In genomic region chr1:200231787-200232222, GRCh38 we compare ENCODE assay signal across 19 cellular contexts.
DNase-seq lines count a peak whose midpoint lies in the region; ATAC-seq and TF ChIP-seq lines count a peak whose summit lies in the region.
"Had no signal": no experiment of that assay in that cellular context is flagged by ENCODE, and none has a peak within 500 bp of the region (broad histone marks: within the 10 kb centered on the region; RNA-seq: fewer than 3 reads in every experiment).

No MANE protein-coding gene starts in this region.

- intact Hi-C loops in mammary epithelial cell (cut with micrococcal nuclease), result no loop called here
- intact Hi-C loops in mucosa of descending colon (cut with DNase I, micrococcal nuclease), result no loop called here

- ATAC-seq in mucosa of descending colon, result no peak
- no peak for ATAC-seq in GM21786 (IDR thresholded peaks at IDR 0.05; ENCODE audit: unreplicated experiment)

- no peak overlapping the region; a peak in 1 of 20 replicates for H3K4me3 ChIP-seq in BLaER1 treated with 17β-estradiol and CSF1 and Interleukin-3, amounts not matched to agents 10 nM and 100 nM
- no peak overlapping the region for H3K4me3 ChIP-seq in NB4 (ENCODE audit: low read depth, low read length)
- H3K4me3 ChIP-seq in mammary epithelial cell (replicated peaks in 1 of 3; ENCODE audit: insufficient read depth in 1 of 3, low read depth in 2 of 3, low read length in 3 of 3), result no peak overlapping the region
- H3K4me3 ChIP-seq in mucosa of descending colon, result no peak overlapping the region
- H3K4me3 ChIP-seq: PC-9, stomach had no signal

- 77% methylated on average over 1 of the region's 1 CpG for WGBS in mammary epithelial cell (ENCODE audit: low coverage, missing lambda C conversion rate)

- in situ Hi-C loops in mammary epithelial cell (cut with MboI; ENCODE audit: low sequenced_read_pairs in 2 of 2), result no loop called here

- no peak for TF ChIP-seq POLR2A in NB4 (IDR thresholded peaks at IDR 0.05; ENCODE audit: extremely low read depth, insufficient read length)

- CTCF ChIA-PET in mammary epithelial cell (lab: Charles Lee; ENCODE audit: low non-redundant PET), result no interaction called here

- peak overlapping the region in 2 of 11 experiments; percentile 20 to 44; a peak in 3 of 22 replicates for H3K9ac ChIP-seq in BLaER1 treated with 17β-estradiol and CSF1 and Interleukin-3, amounts not matched to agents 10 nM and 100 nM
- H3K9ac ChIP-seq in mammary epithelial cell (ENCODE audit: insufficient read depth, low read length), result no peak overlapping the region

- no peak overlapping the region for H2AFZ ChIP-seq in mammary epithelial cell (ENCODE audit: low read depth, low read length)
- H2AFZ ChIP-seq: PC-9 had no signal

- no TSS peak for BruUV-seq in mammary epithelial cell (replicated peaks; lab: Mats Ljungman, UMichigan)

- no peaks in the 10 kb centered on the region for H3K27me3 ChIP-seq in BLaER1 treated with 17β-estradiol and CSF1 and Interleukin-3, amounts not matched to agents 10 nM and 100 nM
- H3K27me3 ChIP-seq in mammary epithelial cell (ENCODE audit: insufficient read depth, low read length), result no peaks in the 10 kb centered on the region

- DNase-seq in NB4 (ENCODE audit: low read depth), result peak; percentile 52
- peak; percentile 4 for DNase-seq in mammary epithelial cell
- peak; percentile 81 for DNase-seq in renal cortical epithelial cell (ENCODE audit: low read depth)
- no peak for DNase-seq in mucosa of descending colon
- DNase-seq in T-helper 9 cell, result no peak
- no peak for DNase-seq in KG1 (lab: John Stamatoyannopoulos, UW)
- DNase-seq: activated CD8-positive, alpha-beta memory T cell treated with anti-CD3 and anti-CD28 coated beads, Interleukin-2, amount 50 U/mL, for 48 hours; activated naive CD4-positive, alpha-beta T cell treated with anti-CD3 and anti-CD28 coated beads for 36 hours; CD8-positive, alpha-beta memory T cell; effector memory CD4-positive, alpha-beta T cell; immature natural killer cell; MM.1S; NCI-H226; nucleus accumbens; PC-9; stimulated activated CD4-positive, alpha-beta T cell treated with anti-CD3 and anti-CD28 coated beads, Interleukin-12 subunit alpha, Interleukin-12 subunit beta, amount 100 ng/mL, for 4 hours; stomach had no signal

- TF ChIP-seq CTCF in NB4 (IDR thresholded peaks at IDR 0.05; ENCODE audit: low read depth, low read length) (no peak), mammary epithelial cell (conservative IDR thresholded peaks at IDR 0.05 in 1 of 2, IDR thresholded peaks at IDR 0.05 in 1 of 2; ENCODE audit: extremely low read depth in 1 of 2, insufficient read depth in 1 of 2, low read depth in 1 of 2, low read length in 2 of 2) (no peak), mucosa of descending colon (IDR thresholded peaks at IDR 0.05) (no peak)

- H3K4me1 ChIP-seq in BLaER1 treated with 17β-estradiol and CSF1 and Interleukin-3, amounts not matched to agents 10 nM and 100 nM, result peaks cover 0 to 79% (median 7%) of the 10 kb centered on the region in 10 experiments; a peak in 12 of 20 replicates
- H3K4me1 ChIP-seq in mammary epithelial cell (ENCODE audit: insufficient read depth, low read length), result peaks cover 4% of the 10 kb centered on the region
- H3K4me1 ChIP-seq in mucosa of descending colon (ENCODE audit: low read depth), result no peaks in the 10 kb centered on the region
- H3K4me1 ChIP-seq: stomach had no signal

- peak overlapping the region in 6 of 11 experiments; percentile 6 to 71 (median 60); a peak in 12 of 22 replicates for H3K4me2 ChIP-seq in BLaER1 treated with 17β-estradiol and CSF1 and Interleukin-3, amounts not matched to agents 10 nM and 100 nM
- no peak overlapping the region for H3K4me2 ChIP-seq in mammary epithelial cell (ENCODE audit: insufficient read depth, low read depth, low read length)
- H3K4me2 ChIP-seq: PC-9 had no signal

- H3K79me2 ChIP-seq in mammary epithelial cell (ENCODE audit: insufficient read depth, low read length), result no peaks in the 10 kb centered on the region

- no peaks in the 10 kb centered on the region for H3K36me3 ChIP-seq in BLaER1 treated with 17β-estradiol and CSF1 and Interleukin-3, amounts not matched to agents 10 nM and 100 nM
- H3K36me3 ChIP-seq in mammary epithelial cell (ENCODE audit: insufficient read depth, low read length), result no peaks in the 10 kb centered on the region
- H3K36me3 ChIP-seq in mucosa of descending colon (ENCODE audit: low read depth), result no peaks in the 10 kb centered on the region
- H3K36me3 ChIP-seq: stomach had no signal

- H3K9me3 ChIP-seq in BLaER1 treated with 17β-estradiol and CSF1 and Interleukin-3, amounts not matched to agents 10 nM and 100 nM (replicated peaks in 1 of 11), result no peaks in the 10 kb centered on the region
- H3K9me3 ChIP-seq in mammary epithelial cell (replicated peaks; ENCODE audit: insufficient read depth, low read length) (no peaks in the 10 kb centered on the region), mucosa of descending colon (no peaks in the 10 kb centered on the region)
- H3K9me3 ChIP-seq: stomach had no signal

- H4K20me1 ChIP-seq in BLaER1 treated with 17β-estradiol and CSF1 and Interleukin-3, amounts not matched to agents 10 nM and 100 nM, result no peaks in the 10 kb centered on the region
- H4K20me1 ChIP-seq in mammary epithelial cell (ENCODE audit: insufficient read depth, low read length), result no peaks in the 10 kb centered on the region

- dilution Hi-C loops in mammary epithelial cell (cut with HindIII; ENCODE audit: low sequenced_read_pairs), result no loop called here

- H3K27ac ChIP-seq in BLaER1 treated with 17β-estradiol and CSF1 and Interleukin-3, amounts not matched to agents 10 nM and 100 nM, result peak overlapping the region in 3 of 11 experiments; percentile 15 to 75 (median 69); a peak in 5 of 22 replicates
- H3K27ac ChIP-seq in mammary epithelial cell (ENCODE audit: insufficient read depth, low read depth, low read length), result no peak overlapping the region
- H3K27ac ChIP-seq: PC-9, stomach had no signal

Comparison
In these comparisons a context has a peak if more than half of its experiments do, and no peak if none do; other contexts are left out.
1. DNase-seq: peak in NB4 (single experiment), mammary epithelial cell (single experiment) and renal cortical epithelial cell (single experiment); none in mucosa of descending colon (0 of 3), T-helper 9 cell (single experiment) and KG1 (single experiment).